In genomic region chr5:891117-891836, GRCh38 we compare ENCODE assay signal across 8 cellular contexts. TPM values are rescaled to one million over a fixed set of nuclear protein-coding genes. Genes with fewer than 3 reads are reported as not detected.
DNase-seq lines count a peak whose midpoint lies in the region; ATAC-seq, FAIRE-seq and TF ChIP-seq lines count a peak whose summit lies in the region.

No MANE protein-coding gene starts in this region.

- ATAC-seq in lung (ENCODE audit: insufficient read depth, low FRiP score) (no peak), GM21367 (IDR thresholded peaks at IDR 0.05; ENCODE audit: unreplicated experiment) (no peak), GM19328 (IDR thresholded peaks at IDR 0.05; ENCODE audit: unreplicated experiment) (no peak)

- H3K79me2 ChIP-seq in astrocyte (ENCODE audit: insufficient read depth, low read length): peaks cover 76% of the 10 kb centered on the region

- H3K4me1 Mint-ChIP-seq in astrocyte (ENCODE audit: low read depth, unreplicated experiment): peaks cover 15% of the 10 kb centered on the region

- peak overlapping the region; percentile 76 to 95 (median 92) for H3K4me3 ChIP-seq in BLaER1 treated with 17β-estradiol and CSF1 and Interleukin-3, amounts not matched to agents 10 nM and 100 nM
- H3K4me3 ChIP-seq in LNCaP clone FGC (ENCODE audit: low read depth, low read length) (peak overlapping the region; percentile 93), astrocyte (ENCODE audit: insufficient read depth, low read depth, low read length) (peak overlapping the region; percentile 82), lung (peak overlapping the region; percentile 84)

- FAIRE-seq in astrocyte (lab: Jason Lieb, UNC): no peak

- H3K9me3 Mint-ChIP-seq in astrocyte (ENCODE audit: unreplicated experiment): no peaks in the 10 kb centered on the region

- peak overlapping the region; percentile 79 to 99 (median 96) for H3K4me2 ChIP-seq in BLaER1 treated with 17β-estradiol and CSF1 and Interleukin-3, amounts not matched to agents 10 nM and 100 nM
- peak overlapping the region; percentile 99 for H3K4me2 ChIP-seq in astrocyte (ENCODE audit: low read length)

- TF ChIP-seq CTCF in LNCaP clone FGC (IDR thresholded peaks at IDR 0.05; ENCODE audit: control insufficient read depth, extremely low read depth, insufficient read depth) (no peak), astrocyte (IDR thresholded peaks at IDR 0.05; ENCODE audit: insufficient read depth, low read depth, low read length) (no peak), lung (IDR thresholded peaks at IDR 0.05; ENCODE audit: control extremely low read depth, extremely low read depth) (no peak)

- peak; percentile 67 for DNase-seq in LNCaP clone FGC (ENCODE audit: low read depth)
- no peak for DNase-seq in astrocyte (ENCODE audit: low read depth)
- DNase-seq in lung (ENCODE audit: low spot score): no peak
- no peak for DNase-seq in NCI-H446 (lab: John Stamatoyannopoulos, UW)
- no peak for DNase-seq in stimulated activated CD4-positive, alpha-beta T cell treated with anti-CD3 and anti-CD28 coated beads, Interleukin-4, amount 100 ng/mL, for 1 hour

- H4K20me1 ChIP-seq in BLaER1 treated with 17β-estradiol and CSF1 and Interleukin-3, amounts not matched to agents 10 nM and 100 nM: peaks cover 0 to 59% (median 52%) of the 10 kb centered on the region in 11 experiments; a peak in 18 of 22 replicates
- peaks cover 34% of the 10 kb centered on the region for H4K20me1 ChIP-seq in astrocyte (ENCODE audit: insufficient read depth, low read length)

- H3K4me1 ChIP-seq in BLaER1 treated with 17β-estradiol and CSF1 and Interleukin-3, amounts not matched to agents 10 nM and 100 nM: peaks cover 20 to 34% (median 28%) of the 10 kb centered on the region in 10 experiments
- H3K4me1 ChIP-seq in astrocyte (ENCODE audit: insufficient read depth, low read length): peaks cover 23% of the 10 kb centered on the region
- H3K4me1 ChIP-seq in lung (ENCODE audit: control insufficient read depth in 2 of 2, insufficient read depth in 2 of 2, low read length in 2 of 2): peaks cover 2 to 14% of the 10 kb centered on the region in 2 donors

- H3K27ac Mint-ChIP-seq in astrocyte (ENCODE audit: unreplicated experiment): peak overlapping the region; percentile 93

- H3K36me3 ChIP-seq in BLaER1 treated with 17β-estradiol and CSF1 and Interleukin-3, amounts not matched to agents 10 nM and 100 nM: peaks cover 52 to 78% (median 72%) of the 10 kb centered on the region in 11 experiments
- H3K36me3 ChIP-seq in astrocyte (ENCODE audit: insufficient read depth, low read length) (peaks cover 31% of the 10 kb centered on the region), lung (ENCODE audit: control insufficient read depth in 2 of 2, insufficient read depth in 2 of 2, low read length in 2 of 2) (peaks cover 20 to 30% of the 10 kb centered on the region in 2 donors)

- peak overlapping the region; percentile 92 to 98 (median 96); a peak in 21 of 22 replicates for H3K27ac ChIP-seq in BLaER1 treated with 17β-estradiol and CSF1 and Interleukin-3, amounts not matched to agents 10 nM and 100 nM
- H3K27ac ChIP-seq in astrocyte (ENCODE audit: low read depth, low read length) (peak overlapping the region; percentile 89), lung (ENCODE audit: low read depth in 1 of 2, low read length in 1 of 2) (no peak overlapping the region)

- no peak overlapping the region for H2AFZ ChIP-seq in astrocyte (ENCODE audit: low read depth, low read length)

- 74 to 75% methylated on average over 34 of the region's 34 CpGs for WGBS in lung, 2 donors

- H3K36me3 Mint-ChIP-seq in astrocyte (ENCODE audit: low read depth, unreplicated experiment): peaks cover 6% of the 10 kb centered on the region

- H3K9me3 ChIP-seq in BLaER1 treated with 17β-estradiol and CSF1 and Interleukin-3, amounts not matched to agents 10 nM and 100 nM (replicated peaks in 1 of 11): no peaks in the 10 kb centered on the region
- H3K9me3 ChIP-seq in astrocyte (ENCODE audit: insufficient read depth, low read depth, low read length): no peaks in the 10 kb centered on the region
- H3K9me3 ChIP-seq in lung (ENCODE audit: control insufficient read depth in 2 of 2, insufficient read depth in 1 of 2, low read length in 1 of 2): no peaks in the 10 kb centered on the region

- peak overlapping the region; percentile 92 to 99 (median 96) for H3K9ac ChIP-seq in BLaER1 treated with 17β-estradiol and CSF1 and Interleukin-3, amounts not matched to agents 10 nM and 100 nM
- H3K9ac ChIP-seq in astrocyte (ENCODE audit: low read length): peak overlapping the region; percentile 87

- H3K27me3 ChIP-seq in BLaER1 treated with 17β-estradiol and CSF1 and Interleukin-3, amounts not matched to agents 10 nM and 100 nM: no peaks in the 10 kb centered on the region
- H3K27me3 ChIP-seq in astrocyte (ENCODE audit: insufficient read depth, low read length) (no peaks in the 10 kb centered on the region), lung (ENCODE audit: control insufficient read depth, insufficient read depth) (no peaks in the 10 kb centered on the region)

- H3K27me3 Mint-ChIP-seq in astrocyte (ENCODE audit: low read depth, unreplicated experiment): no peaks in the 10 kb centered on the region

- peak overlapping the region; percentile 95 for H3K4me3 Mint-ChIP-seq in astrocyte (ENCODE audit: unreplicated experiment)

RNA-seq across cellular contexts. Expression of gene BRD9, which starts 1.3 kb away (rescaled TPM):
- 36.7 and 43.7 TPM in 2 replicates for total RNA-seq in astrocyte
- total RNA-seq in lung: 10 to 100 TPM; 48.4 to 69.7 TPM
- 10 to 100 TPM; 24.3 to 26.2 TPM for polyA plus RNA-seq in lung

RNA-seq across cellular contexts. Expression of gene TRIP13, which starts 1.4 kb away (rescaled TPM):
- total RNA-seq in astrocyte (7.3 and 8.5 TPM in 2 replicates), lung (1 to 10 TPM; 3.3 to 6.2 TPM)
- polyA plus RNA-seq in lung: 1 to 10 TPM; 2.7 to 3.1 TPM

RNA-seq across cellular contexts. Expression of gene ZDHHC11, which starts 40.5 kb away (rescaled TPM):
- 10.3 and 15.9 TPM in 2 replicates for total RNA-seq in astrocyte
- 100 to 1,000 TPM in 1 of 2 donors, 10 to 100 TPM in 1; 31.3 to 110 TPM for total RNA-seq in lung
- polyA plus RNA-seq in lung: 1 to 10 TPM; 6.8 to 9.8 TPM

Comparison
In these comparisons a context has a peak if more than half of its experiments do, and no peak if none do; other contexts are left out.
1. H3K27ac ChIP-seq: peak in BLaER1 treated with 17β-estradiol and CSF1 and Interleukin-3, amounts not matched to agents 10 nM and 100 nM (11 of 11) and astrocyte (single experiment); none in lung (0 of 2).
2. Peak in every context shown above with its lines, with median percentiles within 50 percentile points of each other: H3K4me3 ChIP-seq.